18 cellular contexts compared by ENCODE assay signal in genomic region chr7:131524116-131524515, GRCh38.
"Had no signal": no experiment of that assay in that cellular context is flagged by ENCODE, and none has a peak within 500 bp of the region (broad histone marks: within the 10 kb centered on the region; RNA-seq: fewer than 3 reads in every experiment).

No MANE protein-coding gene starts in this region.

- H3K4me3 ChIP-seq: hepatocyte, psoas muscle, spleen, stomach, thoracic aorta, transverse colon had no signal

- H3K36me3 ChIP-seq: neutrophil, spleen, stomach, thoracic aorta, transverse colon had no signal

- H3K4me2 ChIP-seq: hepatocyte had no signal

- H3K27me3 ChIP-seq: hepatocyte, neutrophil, spleen, stomach had no signal

- H2AFZ ChIP-seq: hepatocyte had no signal

- DNase-seq: left cardiac atrium; mammary epithelial cell; naive thymus-derived CD4-positive, alpha-beta T cell; psoas muscle; retina; spleen; stimulated activated CD4-positive, alpha-beta T cell treated with anti-CD3 and anti-CD28 coated beads, Interleukin-15, amount 100 ng/mL, for 24 hours; stimulated activated CD4-positive, alpha-beta T cell treated with anti-CD3 and anti-CD28 coated beads, Interleukin-1b, Interleukin-23, amount 100 ng/mL, for 48 hours; stimulated activated CD4-positive, alpha-beta T cell treated with anti-CD3 and anti-CD28 coated beads, Interleukin-4, amount 100 ng/mL, for 24 hours; stimulated activated naive CD4-positive, alpha-beta T cell; stomach; substantia nigra; transverse colon had no signal

- ATAC-seq: left cardiac atrium; left ventricle myocardium superior; naive thymus-derived CD4-positive, alpha-beta T cell; psoas muscle; sciatic nerve had no signal

- H3K27ac ChIP-seq: hepatocyte, neutrophil, psoas muscle, thoracic aorta had no signal

- H3K9me3 ChIP-seq: neutrophil, psoas muscle, spleen, stomach, thoracic aorta, transverse colon had no signal

- H3K4me3 Mint-ChIP-seq: naive thymus-derived CD4-positive, alpha-beta T cell had no signal
